1 cellular context compared by ENCODE assay signal in genomic region chr10:6053816-6054581, GRCh38.
TF ChIP-seq lines count a peak whose summit lies in the region.

No MANE protein-coding gene starts in this region.

TF ChIP-seq in HepG2, 621 proteins besides CTCF, POLR2A, EP300 and RAD21 (continued from another document and continues in another):
- TF ChIP-seq ARID4A (CRISPR knock-in tag; IDR thresholded peaks at IDR 0.05; ENCODE audit: borderline replicate concordance) (peak; percentile 45; the same call in 1 of the 2 replicates), ZNF7 (CRISPR knock-in tag; IDR thresholded peaks at IDR 0.05) (no peak), PRPF4 (IDR thresholded peaks at IDR 0.05; ENCODE audit: low read depth, low read length, poor library complexity, severe bottlenecking) (no peak), MXD4 (CRISPR knock-in tag; IDR thresholded peaks at IDR 0.05) (peak; percentile 44; the same call in 1 of the 2 replicates), FUBP1 (CRISPR knock-in tag; IDR thresholded peaks at IDR 0.05; ENCODE audit: borderline replicate concordance) (no peak), ZSCAN9 (CRISPR knock-in tag; IDR thresholded peaks at IDR 0.05; ENCODE audit: borderline replicate concordance) (0 out of 2 replicates have a peak, but pooled peaks have one; percentile 54), SAP130 (CRISPR knock-in tag; IDR thresholded peaks at IDR 0.05; ENCODE audit: low read depth) (no peak), ZIK1 (CRISPR knock-in tag; IDR thresholded peaks at IDR 0.05; ENCODE audit: borderline replicate concordance, low read depth) (peak; percentile 95), RFX3 (CRISPR knock-in tag; IDR thresholded peaks at IDR 0.05) (no peak), NFIC (IDR thresholded peaks at IDR 0.05; ENCODE audit: low read length) (peak; percentile 25; the same call in 1 of the 2 replicates), ZNF30 (CRISPR knock-in tag; IDR thresholded peaks at IDR 0.05) (no peak), GATAD1 (CRISPR knock-in tag; IDR thresholded peaks at IDR 0.05) (no peak), ZNF296 (CRISPR knock-in tag; conservative IDR thresholded peaks at IDR 0.05) (0 out of 2 replicates have a peak, but pooled peaks have one; percentile 17), ATF4 (CRISPR knock-in tag; IDR thresholded peaks at IDR 0.05) (no peak), ZNF362 (CRISPR knock-in tag; IDR thresholded peaks at IDR 0.05; ENCODE audit: borderline replicate concordance) (peak; percentile 71; the same call in 1 of the 2 replicates), PLSCR1 (CRISPR knock-in tag; IDR thresholded peaks at IDR 0.05; ENCODE audit: borderline replicate concordance) (no peak), ELF3 (CRISPR knock-in tag; IDR thresholded peaks at IDR 0.05) (peak; percentile 37; the same call in 1 of the 2 replicates), POGZ (CRISPR knock-in tag; IDR thresholded peaks at IDR 0.05) (no peak), FOXJ3 (CRISPR knock-in tag; IDR thresholded peaks at IDR 0.05; ENCODE audit: borderline replicate concordance) (no peak), AHDC1 (CRISPR knock-in tag; IDR thresholded peaks at IDR 0.05; ENCODE audit: borderline replicate concordance) (no peak), BRF2 (CRISPR knock-in tag; IDR thresholded peaks at IDR 0.05) (no peak), FOXO1 (CRISPR knock-in tag; IDR thresholded peaks at IDR 0.05) (no peak), ZMYM3 (CRISPR knock-in tag; IDR thresholded peaks at IDR 0.05) (0 out of 2 replicates have a peak, but pooled peaks have one; percentile 14), PAXIP1 (CRISPR knock-in tag; conservative IDR thresholded peaks at IDR 0.05) (peak; percentile 38; the same call in 1 of the 2 replicates), PAWR (CRISPR knock-in tag; IDR thresholded peaks at IDR 0.05; ENCODE audit: borderline replicate concordance) (no peak), ZBTB3 (CRISPR knock-in tag; IDR thresholded peaks at IDR 0.05; ENCODE audit: borderline replicate concordance, low read depth) (0 out of 2 replicates have a peak, but pooled peaks have one; percentile 27), SPEN (CRISPR knock-in tag; IDR thresholded peaks at IDR 0.05; ENCODE audit: low read depth) (peak; percentile 50; the same call in 1 of the 2 replicates), ATM (IDR thresholded peaks at IDR 0.05; ENCODE audit: borderline replicate concordance) (no peak), IRF9 (CRISPR knock-in tag; IDR thresholded peaks at IDR 0.05; ENCODE audit: borderline replicate concordance) (0 out of 2 replicates have a peak, but pooled peaks have one; percentile 48), SNAPC5 (CRISPR knock-in tag; IDR thresholded peaks at IDR 0.05; ENCODE audit: borderline replicate concordance) (no peak)
